ENCODE assay signal across 14 cellular contexts in the genomic region with DNA sequence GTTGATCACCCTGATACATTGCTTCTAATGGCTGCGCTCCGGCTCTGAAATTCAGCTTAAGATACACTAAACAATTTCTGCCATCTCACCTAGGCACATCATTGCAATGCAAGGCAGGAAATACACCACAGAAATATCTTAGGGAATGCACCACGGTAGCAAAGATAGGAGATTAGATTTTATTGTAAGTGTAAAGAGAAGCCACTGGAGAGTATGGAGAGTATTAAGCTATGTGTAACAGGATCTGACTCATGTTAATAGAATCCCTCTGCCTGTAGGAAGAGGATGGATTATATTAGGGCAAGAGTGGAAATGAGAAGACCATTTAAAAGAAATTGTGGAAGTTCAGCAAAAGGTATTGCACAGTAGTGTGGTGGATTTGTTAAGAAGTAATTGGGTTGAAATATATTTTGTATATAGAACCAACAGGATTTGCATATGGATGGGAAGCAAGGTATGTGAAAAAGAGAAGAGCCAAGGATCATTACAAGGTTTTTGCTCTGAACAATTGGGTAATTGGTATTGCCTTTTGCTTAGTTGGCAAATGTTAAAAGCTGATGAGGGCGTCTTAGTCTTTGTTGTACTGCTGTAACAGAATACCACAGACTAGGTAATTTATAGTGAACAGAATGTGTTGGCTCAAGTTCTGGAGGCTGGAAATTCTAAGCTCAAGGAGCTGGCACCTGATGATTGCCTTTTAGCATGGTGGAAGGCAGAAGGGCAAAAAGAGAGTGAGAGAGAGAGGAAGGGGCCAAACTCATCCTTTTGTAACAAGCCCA.
DNase-seq lines count a peak whose midpoint lies in the region; TF ChIP-seq lines count a peak whose summit lies in the region.
"Had no signal": no experiment of that assay in that cellular context is flagged by ENCODE, and none has a peak within 500 bp of the region (broad histone marks: within the 10 kb centered on the region; RNA-seq: fewer than 3 reads in every experiment).

No MANE protein-coding gene starts in this region.

- H3K27me3 ChIP-seq in GM23248 (replicated peaks; ENCODE audit: insufficient read depth), result no peaks in the 10 kb centered on the region
- H3K27me3 ChIP-seq in hepatocyte, result no peaks in the 10 kb centered on the region
- H3K27me3 ChIP-seq: gastroesophageal sphincter, thyroid gland had no signal

- H3K79me2 ChIP-seq in GM23248 (ENCODE audit: insufficient read depth) (no peaks in the 10 kb centered on the region), hepatocyte (no peaks in the 10 kb centered on the region)

- WGBS in GM23248 (ENCODE audit: low coverage in 1 of 2, low lambda C conversion rate in 2 of 2, missing lambda C conversion rate in 2 of 2), 2 experiments, result 50 to 51% methylated on average over 4 of the region's 4 CpGs
- 66% methylated on average over 4 of the region's 4 CpGs for WGBS in hepatocyte (ENCODE audit: low lambda C conversion rate, missing lambda C conversion rate)

- DNase-seq in GM23248 (peak; percentile 60), RPMI7951 (ENCODE audit: low read depth) (peak; percentile 82), fibroblast of gingiva (ENCODE audit: low read depth) (peak; percentile 48), skeletal muscle cell (ENCODE audit: low read depth) (peak; percentile 45), NCI-H1417 treated with DMSO at 0.1 percent for 48 hours (lab: John Stamatoyannopoulos, UW) (no peak), hepatocyte (ENCODE audit: low spot score) (no peak), DMS153 (lab: John Stamatoyannopoulos, UW) (no peak)
- DNase-seq: activated CD4-positive, alpha-beta T cell treated with anti-CD3 and anti-CD28 coated beads for 4 hours; central memory CD4-positive, alpha-beta T cell; NCI-H146; T-helper 2 cell; thyroid gland had no signal

- TF ChIP-seq CTCF in hepatocyte (IDR thresholded peaks at IDR 0.05; ENCODE audit: poor library complexity), result no peak

- H3K4me1 ChIP-seq in GM23248 (ENCODE audit: insufficient read depth), result peaks cover 12% of the 10 kb centered on the region
- no peaks in the 10 kb centered on the region for H3K4me1 ChIP-seq in hepatocyte (ENCODE audit: insufficient read depth)
- H3K4me1 ChIP-seq: gastroesophageal sphincter, thyroid gland had no signal

- H3K27ac ChIP-seq in GM23248 (no peak overlapping the region), hepatocyte (no peak overlapping the region)
- H3K27ac ChIP-seq: gastroesophageal sphincter, thyroid gland had no signal

- no peak overlapping the region for H3K9ac ChIP-seq in GM23248

- H3K9me3 ChIP-seq in GM23248 (ENCODE audit: low read depth), result no peaks in the 10 kb centered on the region
- H3K9me3 ChIP-seq in hepatocyte (ENCODE audit: low read depth), result no peaks in the 10 kb centered on the region
- H3K9me3 ChIP-seq: gastroesophageal sphincter, thyroid gland had no signal

- no peak overlapping the region for H2AFZ ChIP-seq in GM23248
- H2AFZ ChIP-seq in hepatocyte, result no peak overlapping the region
- H2AFZ ChIP-seq: GM23338 had no signal

- peak overlapping the region; percentile 19 for H3K4me2 ChIP-seq in GM23248 (ENCODE audit: unreplicated experiment)
- H3K4me2 ChIP-seq in hepatocyte, result no peak overlapping the region
- H3K4me2 ChIP-seq: GM23338 had no signal

- in situ Hi-C loops in GM23248 (cut with MboI), result no loop called here

- H3K9me2 ChIP-seq in GM23248 (ENCODE audit: insufficient read depth), result peaks cover 4% of the 10 kb centered on the region; the same call in 1 of the 2 replicates
- H3K9me2 ChIP-seq in hepatocyte (replicated peaks; ENCODE audit: insufficient read depth), result no peaks in the 10 kb centered on the region

- H3F3A ChIP-seq in GM23248 (ENCODE audit: insufficient read depth), result peaks cover 13% of the 10 kb centered on the region

- H4K20me1 ChIP-seq in GM23248 (ENCODE audit: insufficient read depth) (no peaks in the 10 kb centered on the region), hepatocyte (ENCODE audit: insufficient read depth, poor library complexity, severe bottlenecking) (no peaks in the 10 kb centered on the region)

- H3K4me3 ChIP-seq in GM23248, result no peak overlapping the region
- no peak overlapping the region for H3K4me3 ChIP-seq in skeletal muscle cell (ENCODE audit: low read depth, low read length)
- no peak overlapping the region for H3K4me3 ChIP-seq in hepatocyte
- H3K4me3 ChIP-seq: gastroesophageal sphincter, GM23338, thyroid gland had no signal

- H3K36me3 ChIP-seq in GM23248 (ENCODE audit: low read depth), result no peaks in the 10 kb centered on the region
- H3K36me3 ChIP-seq in hepatocyte (replicated peaks; ENCODE audit: insufficient read depth, low read depth), result no peaks in the 10 kb centered on the region
- H3K36me3 ChIP-seq: gastroesophageal sphincter, thyroid gland had no signal

Comparison
In these comparisons a context has a peak if more than half of its experiments do, and no peak if none do; other contexts are left out.
1. DNase-seq: peak in GM23248 (single experiment), RPMI7951 (single experiment), fibroblast of gingiva (single experiment) and skeletal muscle cell (single experiment); none in NCI-H1417 treated with DMSO at 0.1 percent for 48 hours (single experiment), hepatocyte (single experiment) and DMS153 (single experiment).